In genomic region chr1:227887697-227888403, GRCh38 we compare ENCODE assay signal across 10 cellular contexts. TPM values are rescaled to one million over a fixed set of nuclear protein-coding genes. Genes with fewer than 3 reads are reported as not detected.
DNase-seq lines count a peak whose midpoint lies in the region; FAIRE-seq and TF ChIP-seq lines count a peak whose summit lies in the region.
"Had no signal": no experiment of that assay in that cellular context is flagged by ENCODE, and none has a peak within 500 bp of the region (broad histone marks: within the 10 kb centered on the region; RNA-seq: fewer than 3 reads in every experiment).

No MANE protein-coding gene starts in this region.

- in situ Hi-C loops in astrocyte of the spinal cord (cut with HindIII; ENCODE audit: low sequenced_read_pairs) = no loop called here

- H3K9ac ChIP-seq in kidney (ENCODE audit: low read length in 2 of 2) = no peak overlapping the region

- no peaks in the 10 kb centered on the region for H3K36me3 ChIP-seq in kidney (ENCODE audit: control insufficient read depth in 1 of 2, insufficient read depth in 2 of 2, low read length in 2 of 2)

- intact Hi-C loops in kidney (cut with DNase I) = no loop called here

- H3K9me3 ChIP-seq in kidney (ENCODE audit: control insufficient read depth in 1 of 2, low read length in 2 of 2) = no peaks in the 10 kb centered on the region

- H3K4me1 ChIP-seq in kidney (ENCODE audit: control insufficient read depth in 1 of 2, insufficient read depth in 1 of 2, low read depth in 1 of 2, low read length in 2 of 2) = peaks cover 0 to 2% of the 10 kb centered on the region in 2 donors

- peak overlapping the region in 1 of 2 donors; percentile 54 for H3K27ac ChIP-seq in kidney (ENCODE audit: low read depth in 2 of 2, low read length in 2 of 2)

- H3K4me3 ChIP-seq in astrocyte of the spinal cord (ENCODE audit: low read depth, low read length) = peak overlapping the region; percentile 20
- no peak overlapping the region for H3K4me3 ChIP-seq in kidney (ENCODE audit: low read length in 2 of 2)

- TF ChIP-seq CTCF in astrocyte of the spinal cord (IDR thresholded peaks at IDR 0.05; ENCODE audit: low read depth, low read length) (no peak), kidney (IDR thresholded peaks at IDR 0.05; ENCODE audit: borderline replicate concordance, extremely low read depth, insufficient read depth) (no peak)

- FAIRE-seq in kidney (lab: Jason Lieb, UNC) = no peak
- FAIRE-seq: bronchial epithelial cell had no signal

- DNase-seq in NCI-H1092 treated with DMSO at 0.1 percent for 48 hours (lab: John Stamatoyannopoulos, UW) = peak; percentile 64
- peak; percentile 21 for DNase-seq in astrocyte of the spinal cord (ENCODE audit: low read depth, low spot score)
- peak; percentile 86 for DNase-seq in kidney
- peak; percentile 12 for DNase-seq in stimulated activated CD8-positive, alpha-beta memory T cell treated with anti-CD3 and anti-CD28 coated beads, Interleukin-4, amount 100 ng/mL, for 48 hours
- DNase-seq in foreskin melanocyte = no peak
- DNase-seq in NCI-H1417 (lab: John Stamatoyannopoulos, UW) = no peak
- DNase-seq in T-helper 9 cell = no peak
- no peak for DNase-seq in pons (ENCODE audit: low spot score)
- DNase-seq: NCI-H446 treated with DMSO at 0.1 percent for 48 hours had no signal

RNA-seq across cellular contexts. Expression of gene WNT9A, which starts 59.9 kb away (rescaled TPM):
- 3.1 TPM for total RNA-seq in kidney
- 0.58 TPM for polyA plus RNA-seq in kidney (ENCODE audit: insufficient read depth, low read depth, low replicate concordance)

Comparison
In these comparisons a context has a peak if more than half of its experiments do, and no peak if none do; other contexts are left out.
1. DNase-seq: peak in NCI-H1092 treated with DMSO at 0.1 percent for 48 hours (single experiment), astrocyte of the spinal cord (single experiment), kidney (single experiment) and stimulated activated CD8-positive, alpha-beta memory T cell treated with anti-CD3 and anti-CD28 coated beads, Interleukin-4, amount 100 ng/mL, for 48 hours (single experiment); none in foreskin melanocyte (single experiment), NCI-H1417 (0 of 3), T-helper 9 cell (single experiment) and pons (single experiment).